27 cellular contexts compared by ENCODE assay signal in the genomic region with DNA sequence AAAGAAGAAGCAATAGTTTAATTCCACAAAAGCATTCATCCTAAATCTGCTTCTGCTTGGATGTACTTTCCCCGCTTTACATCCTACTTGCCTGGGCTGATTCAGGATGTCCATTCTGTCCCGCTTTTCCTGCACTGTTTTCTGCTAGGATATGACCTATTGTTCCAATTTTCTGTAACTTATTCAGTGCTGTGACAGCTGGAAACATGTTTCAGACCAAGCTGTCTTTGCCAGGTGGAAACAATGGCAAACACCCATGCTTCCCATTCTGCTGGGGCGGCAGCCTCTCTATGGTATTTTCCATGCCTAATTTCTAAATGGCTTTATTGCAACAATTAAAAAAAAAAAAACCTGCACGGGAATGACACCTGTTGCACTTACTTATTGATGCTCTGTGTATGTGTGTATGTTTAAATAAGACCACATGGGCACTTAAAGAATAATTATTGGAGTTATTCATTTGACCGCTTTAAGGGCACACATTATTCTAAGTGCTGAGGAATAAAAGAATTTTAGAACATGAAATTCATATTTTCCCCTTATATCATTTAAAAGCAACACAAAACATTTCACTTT. TPM values are rescaled to one million over a fixed set of nuclear protein-coding genes. Genes with fewer than 3 reads are reported as not detected.
"Had no signal": no experiment of that assay in that cellular context is flagged by ENCODE, and none has a peak within 500 bp of the region (broad histone marks: within the 10 kb centered on the region; RNA-seq: fewer than 3 reads in every experiment).

No MANE protein-coding gene starts in this region.

- H3K9me3 Mint-ChIP-seq: activated T-helper 17 cell treated with anti-CD3 and anti-CD28 coated beads, Interleukin-2, amount 50 U/mL, for 72 hours; neural crest cell had no signal

- H3K27ac ChIP-seq: breast epithelium, gastrocnemius medialis, pancreas, prostate gland, skin epidermis, tibial artery had no signal

- H3K4me3 ChIP-seq: breast epithelium, gastrocnemius medialis, pancreas, prostate gland, skin epidermis, tibial artery had no signal

- H3K4me1 Mint-ChIP-seq: activated T-helper 17 cell treated with anti-CD3 and anti-CD28 coated beads, Interleukin-2, amount 50 U/mL, for 72 hours had no signal

- H3K27ac Mint-ChIP-seq: activated B cell treated with CpG ODN at 0.5 μM for 24 hours; activated CD8-positive, alpha-beta T cell treated with anti-CD3 and anti-CD28 coated beads for 36 hours; activated T-helper 17 cell treated with anti-CD3 and anti-CD28 coated beads, Interleukin-2, amount 50 U/mL, for 72 hours; stimulated activated effector memory CD8-positive, alpha-beta T cell treated with anti-CD3 and anti-CD28 coated beads, Interleukin-12 subunit alpha, Interleukin-12 subunit beta, amount 100 ng/mL, for 72 hours; stimulated activated naive CD8-positive, alpha-beta T cell treated with anti-CD3 and anti-CD28 coated beads, Interleukin-15, Interleukin-2, amounts not matched to agents 100 ng/mL and 50 ng/mL, for 24 hours had no signal

- DNase-seq: activated B cell treated with CpG ODN at 0.5 μM for 24 hours; activated CD4-positive, alpha-beta T cell treated with anti-CD3 and anti-CD28 coated beads, Interleukin-2, amount 50 U/mL, for 1 hour; activated CD8-positive, alpha-beta T cell treated with anti-CD3 and anti-CD28 coated beads for 36 hours; activated gamma-delta T cell treated with Interleukin-2 at 50 U/mL for 16 hours; activated naive CD4-positive, alpha-beta T cell treated with anti-CD3 and anti-CD28 coated beads, Interleukin-2, amount 50 U/mL, for 16 hours; activated T-cell treated with anti-CD3 and anti-CD28 coated beads, Interleukin-2, amount 50 U/mL, for 4 hours; amniotic stem cell; central memory CD4-positive, alpha-beta T cell; effector CD4-positive, alpha-beta T cell; gastrocnemius medialis; glutamatergic neuron; midbrain; naive thymus-derived CD4-positive, alpha-beta T cell; nucleus accumbens; pancreas; retina; stimulated activated CD4-positive, alpha-beta T cell treated with anti-CD3 and anti-CD28 coated beads, Interleukin-12 subunit alpha, Interleukin-12 subunit beta, amount 100 ng/mL, for 4 hours; stimulated activated CD4-positive, alpha-beta T cell treated with anti-CD3 and anti-CD28 coated beads, Interleukin-4, amount 100 ng/mL, for 1 hour; substantia nigra had no signal

- H3K4me3 Mint-ChIP-seq: activated B cell treated with CpG ODN at 0.5 μM for 24 hours; activated CD8-positive, alpha-beta T cell treated with anti-CD3 and anti-CD28 coated beads for 36 hours; activated T-cell treated with anti-CD3 and anti-CD28 coated beads, Interleukin-2, amount 50 U/mL, for 4 hours; activated T-helper 17 cell treated with anti-CD3 and anti-CD28 coated beads, Interleukin-2, amount 50 U/mL, for 72 hours; neural crest cell; stimulated activated effector memory CD8-positive, alpha-beta T cell treated with anti-CD3 and anti-CD28 coated beads, Interleukin-12 subunit alpha, Interleukin-12 subunit beta, amount 100 ng/mL, for 72 hours; stimulated activated naive CD8-positive, alpha-beta T cell treated with anti-CD3 and anti-CD28 coated beads, Interleukin-15, Interleukin-2, amounts not matched to agents 100 ng/mL and 50 ng/mL, for 24 hours had no signal

- H3K4me1 ChIP-seq: breast epithelium, prostate gland had no signal

- H3K36me3 Mint-ChIP-seq: stimulated activated effector memory CD8-positive, alpha-beta T cell treated with anti-CD3 and anti-CD28 coated beads, Interleukin-12 subunit alpha, Interleukin-12 subunit beta, amount 100 ng/mL, for 72 hours had no signal

- H3K9me3 ChIP-seq: breast epithelium, gastrocnemius medialis, pancreas, prostate gland, tibial artery had no signal

- H3K36me3 ChIP-seq: breast epithelium, gastrocnemius medialis, pancreas, prostate gland, tibial artery had no signal

- H3K27me3 ChIP-seq: breast epithelium, gastrocnemius medialis, pancreas, tibial artery had no signal

RNA-seq across cellular contexts. Expression of a gene that starts 25.3 kb away (rescaled TPM):
- polyA plus RNA-seq: naive thymus-derived CD4-positive, alpha-beta T cell had no signal
